Comparison of ENCODE assay signal across 8 cellular contexts in the genomic region with DNA sequence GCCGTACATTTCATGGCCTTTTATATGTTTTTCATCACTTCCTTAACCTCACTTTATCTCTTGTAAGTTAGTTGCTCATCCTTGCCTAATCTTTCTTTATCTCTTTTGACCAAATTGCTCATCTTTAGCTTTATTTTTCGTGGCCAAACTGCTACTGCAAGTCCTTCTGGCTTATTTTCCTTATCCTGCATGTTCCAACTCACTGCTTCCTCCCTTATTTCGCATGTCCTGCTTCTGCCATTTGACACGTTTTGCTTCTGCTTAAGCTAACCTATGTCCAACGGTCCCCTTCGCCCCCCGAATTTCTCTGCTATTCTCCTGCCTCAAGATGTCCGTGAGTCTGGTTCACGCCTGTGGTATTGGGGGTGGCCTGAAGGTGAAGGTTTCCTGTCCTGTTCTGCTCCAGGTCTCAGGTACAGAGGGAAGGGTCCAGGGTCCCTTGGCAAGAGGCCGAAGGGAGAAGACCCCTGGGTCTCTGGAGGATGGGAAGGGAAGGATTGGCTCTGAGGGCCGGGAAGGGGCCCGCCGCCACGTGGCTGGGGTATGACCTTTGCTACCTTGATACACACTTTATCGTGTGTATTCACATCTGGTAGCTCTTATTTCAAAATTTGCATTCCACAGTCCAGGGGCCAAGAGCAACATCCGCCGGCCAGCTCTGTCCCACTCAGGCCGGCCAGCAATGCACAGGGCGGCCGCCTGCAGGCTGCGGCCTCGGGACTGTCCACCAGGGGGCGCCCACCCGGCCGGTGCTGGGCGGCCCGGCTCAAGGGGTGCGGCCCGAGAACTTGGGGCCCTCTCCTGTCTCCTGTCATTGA. TPM values are rescaled to one million over a fixed set of nuclear protein-coding genes. Genes with fewer than 3 reads are reported as not detected.
DNase-seq lines count a peak whose midpoint lies in the region; ATAC-seq and TF ChIP-seq lines count a peak whose summit lies in the region.

No MANE protein-coding gene starts in this region.

- no peaks in the 10 kb centered on the region for H3K9me2 ChIP-seq in SU-DHL-6 (replicated peaks; ENCODE audit: insufficient read depth, low read length)

- H3K36me3 ChIP-seq in SU-DHL-6 (ENCODE audit: low read length): no peaks in the 10 kb centered on the region

- no peak overlapping the region for H3K27ac Mint-ChIP-seq in Calu3 (ENCODE audit: unreplicated experiment)
- no peak overlapping the region for H3K27ac Mint-ChIP-seq in activated naive CD8-positive, alpha-beta T cell treated with anti-CD3 and anti-CD28 coated beads, Interleukin-2, amount 10 ng/mL, durations not matched to agents 7 days and 5 days

- H3K4me2 ChIP-seq in SU-DHL-6 (ENCODE audit: low read depth, low read length, poor library complexity, severe bottlenecking): no peak overlapping the region

- H3K36me3 Mint-ChIP-seq in Calu3 (ENCODE audit: insufficient read depth, unreplicated experiment): peaks cover 6% of the 10 kb centered on the region
- H3K36me3 Mint-ChIP-seq in activated naive CD8-positive, alpha-beta T cell treated with anti-CD3 and anti-CD28 coated beads, Interleukin-2, amount 10 ng/mL, durations not matched to agents 7 days and 5 days: no peaks in the 10 kb centered on the region

- no peak overlapping the region for H3K9ac ChIP-seq in SU-DHL-6 (ENCODE audit: low read length)

- intact Hi-C loops in Calu3 (cut with micrococcal nuclease; ENCODE audit: unreplicated experiment): loop anchor here (1.0 to 5.0 kb wide), 2 partner anchors 36 to 165 kb away; no protein-coding TSS in a partner anchor

- H3K27ac ChIP-seq in SU-DHL-6 (ENCODE audit: low read depth, low read length): no peak overlapping the region

- H3K4me3 ChIP-seq in SU-DHL-6 (ENCODE audit: insufficient read depth, low read length, poor library complexity, severe bottlenecking): no peak overlapping the region

- peak overlapping the region; percentile 15 for H2AFZ ChIP-seq in SU-DHL-6 (ENCODE audit: low read depth, low read length, severe bottlenecking)

- H3K9me3 ChIP-seq in SU-DHL-6 (ENCODE audit: insufficient read depth, low read length): no peaks in the 10 kb centered on the region

- peaks cover 33% of the 10 kb centered on the region for H3K4me1 Mint-ChIP-seq in Calu3 (ENCODE audit: low read depth, unreplicated experiment)
- peaks cover 6% of the 10 kb centered on the region for H3K4me1 Mint-ChIP-seq in activated naive CD8-positive, alpha-beta T cell treated with anti-CD3 and anti-CD28 coated beads, Interleukin-2, amount 10 ng/mL, durations not matched to agents 7 days and 5 days

- TF ChIP-seq CTCF in Calu3 (IDR thresholded peaks at IDR 0.05; ENCODE audit: unreplicated experiment) (peak; percentile 99), SU-DHL-6 (IDR thresholded peaks at IDR 0.05; ENCODE audit: insufficient read depth, low read length, poor library complexity, severe bottlenecking) (peak; percentile 96)

- POLR2A ChIA-PET in activated naive CD8-positive, alpha-beta T cell treated with anti-CD3 and anti-CD28 coated beads, Interleukin-2, amount 10 ng/mL, durations not matched to agents 7 days and 5 days (lab: Charles Lee): interaction anchor here (1.1 to 1.2 kb wide), 2 partner anchors 9 to 36 kb away, joined by 4 read pairs; a partner anchor contains a TSS

- H3K4me3 Mint-ChIP-seq in Calu3 (ENCODE audit: low read depth, unreplicated experiment): no peak overlapping the region
- H3K4me3 Mint-ChIP-seq in activated naive CD8-positive, alpha-beta T cell treated with anti-CD3 and anti-CD28 coated beads, Interleukin-2, amount 10 ng/mL, durations not matched to agents 7 days and 5 days: no peak overlapping the region

- H3K27me3 ChIP-seq in SU-DHL-6 (ENCODE audit: low read length): no peaks in the 10 kb centered on the region

- H4K20me1 ChIP-seq in SU-DHL-6 (ENCODE audit: low read depth, low read length): no peaks in the 10 kb centered on the region

- no peaks in the 10 kb centered on the region for H3K9me3 Mint-ChIP-seq in Calu3 (ENCODE audit: low read depth, unreplicated experiment)
- no peaks in the 10 kb centered on the region for H3K9me3 Mint-ChIP-seq in activated naive CD8-positive, alpha-beta T cell treated with anti-CD3 and anti-CD28 coated beads, Interleukin-2, amount 10 ng/mL, durations not matched to agents 7 days and 5 days

- ATAC-seq in HG02610 (IDR thresholded peaks at IDR 0.05; ENCODE audit: unreplicated experiment) (peak; percentile 57), GM18870 (IDR thresholded peaks at IDR 0.05; ENCODE audit: unreplicated experiment) (no peak), GM19467 (IDR thresholded peaks at IDR 0.05; ENCODE audit: unreplicated experiment) (no peak)
- ATAC-seq in activated naive CD8-positive, alpha-beta T cell treated with anti-CD3 and anti-CD28 coated beads, Interleukin-2, amount 10 ng/mL, durations not matched to agents 7 days and 5 days (ENCODE audit: low read depth): peak; percentile 91

- BruUV-seq in Calu3 (replicated peaks; lab: Mats Ljungman, UMichigan): no TSS peak

- no peaks in the 10 kb centered on the region for H3K79me2 ChIP-seq in SU-DHL-6 (ENCODE audit: insufficient read depth, low read length)

- H3F3A ChIP-seq in SU-DHL-6 (ENCODE audit: insufficient read depth): no peaks in the 10 kb centered on the region

- peak; percentile 90 for DNase-seq in Calu3
- peak; percentile 87 for DNase-seq in activated naive CD8-positive, alpha-beta T cell treated with anti-CD3 and anti-CD28 coated beads, Interleukin-2, amount 10 ng/mL, durations not matched to agents 7 days and 5 days
- peak; percentile 87 for DNase-seq in hepatic stellate cell (ENCODE audit: low spot score)
- DNase-seq in stimulated activated CD4-positive, alpha-beta T cell treated with anti-CD3 and anti-CD28 coated beads, Interleukin-12 subunit alpha, Interleukin-12 subunit beta, amount 100 ng/mL, for 48 hours (ENCODE audit: low read depth in 2 of 3, low spot score in 1 of 3): peak in 2 of 3 donors; percentile 59 to 64

- CTCF ChIA-PET in Calu3 (lab: Charles Lee): interaction anchor here (0.6 to 2.8 kb wide), 13 partner anchors 8 to 388 kb away, joined by 3 to 25 read pairs (median 4); a partner anchor contains a TSS

- peaks cover 54% of the 10 kb centered on the region for H3K27me3 Mint-ChIP-seq in Calu3 (ENCODE audit: unreplicated experiment)
- H3K27me3 Mint-ChIP-seq in activated naive CD8-positive, alpha-beta T cell treated with anti-CD3 and anti-CD28 coated beads, Interleukin-2, amount 10 ng/mL, durations not matched to agents 7 days and 5 days: peaks cover 4% of the 10 kb centered on the region

RNA-seq across cellular contexts. Expression of a gene that starts 2.9 kb away (rescaled TPM):
- not detected in 2 replicates for total RNA-seq in Calu3 (2022)
- not detected for total RNA-seq in activated naive CD8-positive, alpha-beta T cell treated with anti-CD3 and anti-CD28 coated beads, Interleukin-2, amount 10 ng/mL, durations not matched to agents 7 days and 5 days

RNA-seq across cellular contexts. Expression of a gene that starts 6.0 kb away (rescaled TPM):
- total RNA-seq in Calu3 (2022): 41.6 and 44.9 TPM in 2 replicates
- total RNA-seq in activated naive CD8-positive, alpha-beta T cell treated with anti-CD3 and anti-CD28 coated beads, Interleukin-2, amount 10 ng/mL, durations not matched to agents 7 days and 5 days: 10 to 100 TPM; 13.7 to 16.8 TPM

RNA-seq across cellular contexts. Expression of a gene that starts 9.0 kb away (rescaled TPM):
- 11.9 and 13.0 TPM in 2 replicates for total RNA-seq in Calu3 (2022)
- total RNA-seq in activated naive CD8-positive, alpha-beta T cell treated with anti-CD3 and anti-CD28 coated beads, Interleukin-2, amount 10 ng/mL, durations not matched to agents 7 days and 5 days: 10 to 100 TPM in 1 of 2 experiments, 1 to 10 TPM in 1; 9.4 to 11.5 TPM

RNA-seq across cellular contexts. Expression of a gene that starts 17.5 kb away (rescaled TPM):
- 49.6 and 60.6 TPM in 2 replicates for total RNA-seq in Calu3 (2022)
- 10 to 100 TPM; 14.5 to 15.0 TPM for total RNA-seq in activated naive CD8-positive, alpha-beta T cell treated with anti-CD3 and anti-CD28 coated beads, Interleukin-2, amount 10 ng/mL, durations not matched to agents 7 days and 5 days

RNA-seq across cellular contexts. Expression of a gene that starts 20.8 kb away (rescaled TPM):
- total RNA-seq in Calu3 (2022): 0.26 and 0.69 TPM in 2 replicates
- 1 to 10 TPM in 1 of 2 experiments, under 1 TPM in 1; 0.86 to 1.1 TPM for total RNA-seq in activated naive CD8-positive, alpha-beta T cell treated with anti-CD3 and anti-CD28 coated beads, Interleukin-2, amount 10 ng/mL, durations not matched to agents 7 days and 5 days

Comparison
In these comparisons a context has a peak if more than half of its experiments do, and no peak if none do; other contexts are left out.
1. ATAC-seq: peak in HG02610 (single experiment) and activated naive CD8-positive, alpha-beta T cell treated with anti-CD3 and anti-CD28 coated beads, Interleukin-2, amount 10 ng/mL, durations not matched to agents 7 days and 5 days (single experiment); none in GM18870 (single experiment) and GM19467 (single experiment).
2. Peak in every context shown above with its lines, with median percentiles within 50 percentile points of each other: DNase-seq.